8 cellular contexts compared by ENCODE assay signal in genomic region chr3:30693470-30694120, GRCh38.
DNase-seq lines count a peak whose midpoint lies in the region; ATAC-seq, FAIRE-seq and TF ChIP-seq lines count a peak whose summit lies in the region.

No MANE protein-coding gene starts in this region.

- peaks cover 87% of the 10 kb centered on the region for H3K36me3 Mint-ChIP-seq in stimulated activated naive CD8-positive, alpha-beta T cell treated with anti-CD3 and anti-CD28 coated beads, Interleukin-15, Interleukin-2, amounts not matched to agents 100 ng/mL and 50 ng/mL, for 24 hours (ENCODE audit: low read depth)

- H3K9me3 Mint-ChIP-seq in stimulated activated naive CD8-positive, alpha-beta T cell treated with anti-CD3 and anti-CD28 coated beads, Interleukin-15, Interleukin-2, amounts not matched to agents 100 ng/mL and 50 ng/mL, for 24 hours, result no peaks in the 10 kb centered on the region

- no peaks in the 10 kb centered on the region for H3K27me3 Mint-ChIP-seq in stimulated activated naive CD8-positive, alpha-beta T cell treated with anti-CD3 and anti-CD28 coated beads, Interleukin-15, Interleukin-2, amounts not matched to agents 100 ng/mL and 50 ng/mL, for 24 hours

- DNase-seq in AG09309 (ENCODE audit: low read depth) (peak; percentile 35), GM13976 (ENCODE audit: low spot score) (peak; percentile 45), NB4 (ENCODE audit: low read depth) (peak; percentile 80), T follicular helper cell (ENCODE audit: low read depth) (peak; percentile 28), left lobe of liver (ENCODE audit: low spot score) (no peak)

- ATAC-seq in HG02642 (IDR thresholded peaks at IDR 0.05; ENCODE audit: poor library complexity, unreplicated experiment) (peak; percentile 96), left lobe of liver (peak; percentile 92)

- peaks cover 78% of the 10 kb centered on the region for H3K4me1 Mint-ChIP-seq in stimulated activated naive CD8-positive, alpha-beta T cell treated with anti-CD3 and anti-CD28 coated beads, Interleukin-15, Interleukin-2, amounts not matched to agents 100 ng/mL and 50 ng/mL, for 24 hours (ENCODE audit: low read depth)

- in situ Hi-C loops in GM13976 (cut with MboI; ENCODE audit: low sequenced_read_pairs, unreplicated experiment), result loop anchor here (25.0 kb wide), 1 partner anchor 481 kb away; no protein-coding TSS in a partner anchor

- H3K27ac Mint-ChIP-seq in stimulated activated naive CD8-positive, alpha-beta T cell treated with anti-CD3 and anti-CD28 coated beads, Interleukin-15, Interleukin-2, amounts not matched to agents 100 ng/mL and 50 ng/mL, for 24 hours, result peak overlapping the region; percentile 62

- H3K4me3 ChIP-seq in AG09309 (ENCODE audit: control insufficient read depth, low read depth, low read length), result no peak overlapping the region
- no peak overlapping the region for H3K4me3 ChIP-seq in NB4 (ENCODE audit: low read depth, low read length)

- FAIRE-seq in colon (lab: Jason Lieb, UNC), result peak; percentile 75

- TF ChIP-seq CTCF in AG09309 (IDR thresholded peaks at IDR 0.05; ENCODE audit: control insufficient read depth, insufficient read depth, low read depth, low read length, missing control alignments) (peak; percentile 76), GM13976 (IDR thresholded peaks at IDR 0.05; ENCODE audit: borderline replicate concordance, control extremely low read depth, extremely low read depth, insufficient read depth, missing control alignments) (peak; percentile 57), NB4 (IDR thresholded peaks at IDR 0.05; ENCODE audit: low read depth, low read length) (peak; percentile 49)

- TF ChIP-seq POLR2A in NB4 (IDR thresholded peaks at IDR 0.05; ENCODE audit: extremely low read depth, insufficient read length), result no peak

- no peak overlapping the region for H3K4me3 Mint-ChIP-seq in stimulated activated naive CD8-positive, alpha-beta T cell treated with anti-CD3 and anti-CD28 coated beads, Interleukin-15, Interleukin-2, amounts not matched to agents 100 ng/mL and 50 ng/mL, for 24 hours
